7 cellular contexts compared by ENCODE assay signal in genomic region chr11:12862761-12863469, GRCh38.
A peak's percentile ranks its signal among the peaks of the same experiment; 100 is the strongest.
DNase-seq lines count a peak whose midpoint lies in the region; ATAC-seq and TF ChIP-seq lines count a peak whose summit lies in the region.

No MANE protein-coding gene starts in this region.

- H3K27me3 ChIP-seq in MG63 (no peaks in the 10 kb centered on the region), layer of hippocampus (ENCODE audit: control insufficient read depth, insufficient read depth, low read length) (no peaks in the 10 kb centered on the region), testis (no peaks in the 10 kb centered on the region)

- peak; percentile 15 for DNase-seq in MG63
- peak; percentile 81 for DNase-seq in choroid plexus epithelial cell (ENCODE audit: low read depth)
- DNase-seq in testis, result peak; percentile 74
- no peak for DNase-seq in posterior vena cava (ENCODE audit: low spot score)
- no peak for DNase-seq in T1000 (lab: John Stamatoyannopoulos, UW)

- intact Hi-C loops in testis (cut with DNase I; ENCODE audit: low total_unique reads) (no loop called here), posterior vena cava (cut with DNase I) (no loop called here)

- H3K36me3 ChIP-seq in MG63 (peaks cover 18% of the 10 kb centered on the region), testis (ENCODE audit: low read depth, missing control alignments) (no peaks in the 10 kb centered on the region)

- ATAC-seq in HG03378 (IDR thresholded peaks at IDR 0.05; ENCODE audit: unreplicated experiment), result no peak

- H3K4me3 ChIP-seq in MG63, result no peak overlapping the region
- no peak overlapping the region for H3K4me3 ChIP-seq in choroid plexus epithelial cell (ENCODE audit: low read depth, low read length)
- H3K4me3 ChIP-seq in testis, result no peak overlapping the region

- no peak for TF ChIP-seq CTCF in choroid plexus epithelial cell (conservative IDR thresholded peaks at IDR 0.05; ENCODE audit: low read depth, low read length)
- no peak for TF ChIP-seq CTCF in testis (IDR thresholded peaks at IDR 0.05)

- no peaks in the 10 kb centered on the region for H3K9me3 ChIP-seq in MG63
- H3K9me3 ChIP-seq in testis, result no peaks in the 10 kb centered on the region

- no peak for TF ChIP-seq POLR2A in testis (IDR thresholded peaks at IDR 0.05)

- H3K4me1 ChIP-seq in testis, result peaks cover 13% of the 10 kb centered on the region

- H3K27ac ChIP-seq in layer of hippocampus (ENCODE audit: low read depth, low read length), result peak overlapping the region; percentile 54
- H3K27ac ChIP-seq in testis, result peak overlapping the region in 1 of 2 donors; percentile 47

- 29 to 38% methylated on average over 11 of the region's 11 CpGs for WGBS in testis, 2 donors

Comparison
In these comparisons a context has a peak if more than half of its experiments do, and no peak if none do; other contexts are left out.
1. DNase-seq: peak in MG63 (single experiment), choroid plexus epithelial cell (single experiment) and testis (single experiment); none in posterior vena cava (single experiment) and T1000 (single experiment).